Comparison of ENCODE assay signal across 8 cellular contexts in genomic region chr9:108933641-108934322, GRCh38. TPM values are rescaled to one million over a fixed set of nuclear protein-coding genes. Genes with fewer than 3 reads are reported as not detected.
DNase-seq lines count a peak whose midpoint lies in the region; ATAC-seq, FAIRE-seq and TF ChIP-seq lines count a peak whose summit lies in the region.

A gene with protein sequence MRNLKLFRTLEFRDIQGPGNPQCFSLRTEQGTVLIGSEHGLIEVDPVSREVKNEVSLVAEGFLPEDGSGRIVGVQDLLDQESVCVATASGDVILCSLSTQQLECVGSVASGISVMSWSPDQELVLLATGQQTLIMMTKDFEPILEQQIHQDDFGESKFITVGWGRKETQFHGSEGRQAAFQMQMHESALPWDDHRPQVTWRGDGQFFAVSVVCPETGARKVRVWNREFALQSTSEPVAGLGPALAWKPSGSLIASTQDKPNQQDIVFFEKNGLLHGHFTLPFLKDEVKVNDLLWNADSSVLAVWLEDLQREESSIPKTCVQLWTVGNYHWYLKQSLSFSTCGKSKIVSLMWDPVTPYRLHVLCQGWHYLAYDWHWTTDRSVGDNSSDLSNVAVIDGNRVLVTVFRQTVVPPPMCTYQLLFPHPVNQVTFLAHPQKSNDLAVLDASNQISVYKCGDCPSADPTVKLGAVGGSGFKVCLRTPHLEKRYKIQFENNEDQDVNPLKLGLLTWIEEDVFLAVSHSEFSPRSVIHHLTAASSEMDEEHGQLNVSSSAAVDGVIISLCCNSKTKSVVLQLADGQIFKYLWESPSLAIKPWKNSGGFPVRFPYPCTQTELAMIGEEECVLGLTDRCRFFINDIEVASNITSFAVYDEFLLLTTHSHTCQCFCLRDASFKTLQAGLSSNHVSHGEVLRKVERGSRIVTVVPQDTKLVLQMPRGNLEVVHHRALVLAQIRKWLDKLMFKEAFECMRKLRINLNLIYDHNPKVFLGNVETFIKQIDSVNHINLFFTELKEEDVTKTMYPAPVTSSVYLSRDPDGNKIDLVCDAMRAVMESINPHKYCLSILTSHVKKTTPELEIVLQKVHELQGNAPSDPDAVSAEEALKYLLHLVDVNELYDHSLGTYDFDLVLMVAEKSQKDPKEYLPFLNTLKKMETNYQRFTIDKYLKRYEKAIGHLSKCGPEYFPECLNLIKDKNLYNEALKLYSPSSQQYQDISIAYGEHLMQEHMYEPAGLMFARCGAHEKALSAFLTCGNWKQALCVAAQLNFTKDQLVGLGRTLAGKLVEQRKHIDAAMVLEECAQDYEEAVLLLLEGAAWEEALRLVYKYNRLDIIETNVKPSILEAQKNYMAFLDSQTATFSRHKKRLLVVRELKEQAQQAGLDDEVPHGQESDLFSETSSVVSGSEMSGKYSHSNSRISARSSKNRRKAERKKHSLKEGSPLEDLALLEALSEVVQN (N-terminal part only) (minus strand): TSS chr9:108934124. CDS start chr9:108931146, 2,978 bp downstream.

- H3K4me3 Mint-ChIP-seq in naive thymus-derived CD8-positive, alpha-beta T cell = peak within 1 kb of the TSS; percentile 97 to 100 (median 98)

- peak within 1 kb of the TSS; percentile 94 to 99 (median 98) for H3K27ac Mint-ChIP-seq in naive thymus-derived CD8-positive, alpha-beta T cell

- no peaks in the 10 kb centered on the region for H3K9me3 ChIP-seq in DOHH2 (ENCODE audit: control insufficient read depth, insufficient read depth, low read length)
- no peaks in the 10 kb centered on the region for H3K9me3 ChIP-seq in Karpas-422 (ENCODE audit: low read length)
- no peaks in the 10 kb centered on the region for H3K9me3 ChIP-seq in fibroblast of lung (ENCODE audit: control insufficient read depth, insufficient read depth, low read depth, low read length)

- H3K9me2 ChIP-seq in DOHH2 (replicated peaks; ENCODE audit: control insufficient read depth, low read length) (no peaks in the 10 kb centered on the region), Karpas-422 (replicated peaks; ENCODE audit: insufficient read depth, low read length) (no peaks in the 10 kb centered on the region)

- POLR2A ChIA-PET in naive thymus-derived CD8-positive, alpha-beta T cell (lab: Charles Lee) = interaction anchor here (0.7 to 1.3 kb wide), 2 partner anchors 9 to 186 kb away, joined by 3 to 9 read pairs; partner anchors contain the start of gene TMEM245

- H3K4me3 ChIP-seq in DOHH2 (ENCODE audit: low read length) = peak within 1 kb of the TSS; percentile 94
- H3K4me3 ChIP-seq in Karpas-422 (ENCODE audit: low read length) = peak within 1 kb of the TSS; percentile 98
- peak within 1 kb of the TSS; percentile 76 to 94 (median 92) for H3K4me3 ChIP-seq in fibroblast of lung (replicated peaks in 1 of 4; ENCODE audit: control extremely low read depth in 1 of 4, insufficient read depth in 1 of 4, low read depth in 3 of 4, low read length in 4 of 4)

- H3K27ac ChIP-seq in DOHH2 (ENCODE audit: low read depth, low read length) (peak within 1 kb of the TSS; percentile 50), Karpas-422 (ENCODE audit: low read length) (peak within 1 kb of the TSS; percentile 46), fibroblast of lung (ENCODE audit: insufficient read depth, low read length) (peak within 1 kb of the TSS; percentile 76)

- H3K79me2 ChIP-seq in DOHH2 (ENCODE audit: control insufficient read depth, low read length) (peaks cover 47% of the 10 kb centered on the region), Karpas-422 (ENCODE audit: low read length) (peaks cover 78% of the 10 kb centered on the region), fibroblast of lung (ENCODE audit: control insufficient read depth, insufficient read depth, low read length) (peaks cover 19% of the 10 kb centered on the region)

- H3K4me1 ChIP-seq in DOHH2 (ENCODE audit: control insufficient read depth, low read length) (peaks cover 18% of the 10 kb centered on the region), Karpas-422 (ENCODE audit: low read length) (peaks cover 30% of the 10 kb centered on the region), fibroblast of lung (ENCODE audit: control insufficient read depth, extremely low read depth, insufficient read depth, low read length) (no peaks in the 10 kb centered on the region)

- peak within 1 kb of the TSS; percentile 92 for H2AFZ ChIP-seq in Karpas-422 (ENCODE audit: low read length)
- H2AFZ ChIP-seq in fibroblast of lung (ENCODE audit: low read length) = peak within 1 kb of the TSS; percentile 92

- no peak for FAIRE-seq in RCC 7860 (lab: Jason Lieb, UNC)

- H3K27me3 Mint-ChIP-seq in naive thymus-derived CD8-positive, alpha-beta T cell = no peaks in the 10 kb centered on the region

- no peaks in the 10 kb centered on the region for H3F3A ChIP-seq in DOHH2 (ENCODE audit: control insufficient read depth, insufficient read depth)

- H3K9me3 Mint-ChIP-seq in naive thymus-derived CD8-positive, alpha-beta T cell = peaks cover 0 to 2% (median 0%) of the 10 kb centered on the region in 9 donors

- peaks cover 19% of the 10 kb centered on the region for H3K36me3 ChIP-seq in DOHH2 (ENCODE audit: control insufficient read depth, low read length)
- peaks cover 8% of the 10 kb centered on the region for H3K36me3 ChIP-seq in Karpas-422 (ENCODE audit: insufficient read depth, low read length)
- no peaks in the 10 kb centered on the region for H3K36me3 ChIP-seq in fibroblast of lung (ENCODE audit: control insufficient read depth, insufficient read depth, low read length)

- H3K27me3 ChIP-seq in DOHH2 (ENCODE audit: control insufficient read depth, low read length) (no peaks in the 10 kb centered on the region), Karpas-422 (ENCODE audit: low read length) (no peaks in the 10 kb centered on the region), fibroblast of lung (ENCODE audit: control insufficient read depth, insufficient read depth, low read length) (no peaks in the 10 kb centered on the region)

- H4K20me1 ChIP-seq in DOHH2 (ENCODE audit: control insufficient read depth, insufficient read depth, low read depth, low read length) = no peaks in the 10 kb centered on the region
- no peaks in the 10 kb centered on the region for H4K20me1 ChIP-seq in Karpas-422 (ENCODE audit: insufficient read depth, low read depth, low read length)
- H4K20me1 ChIP-seq in fibroblast of lung (ENCODE audit: control insufficient read depth, extremely low read depth, insufficient read depth, low read length) = no peaks in the 10 kb centered on the region

- peak; percentile 87 for ATAC-seq in GM21825 (IDR thresholded peaks at IDR 0.05; ENCODE audit: unreplicated experiment)
- peak; percentile 85 to 87 for ATAC-seq in naive thymus-derived CD8-positive, alpha-beta T cell

- DNase-seq in Karpas-422 (peak; percentile 97), RCC 7860 (ENCODE audit: low spot score) (peak; percentile 86), activated T-helper 1 cell treated with Interleukin-2 at 50 U/mL for 16 hours (ENCODE audit: low read depth) (peak; percentile 85), fibroblast of lung (ENCODE audit: low read depth in 2 of 2) (peak; percentile 94 to 95)
- peak; percentile 86 to 95 (median 91) for DNase-seq in naive thymus-derived CD8-positive, alpha-beta T cell
- peak; percentile 82 to 91 (median 90) for DNase-seq in stimulated activated naive CD4-positive, alpha-beta T cell (lab: John Stamatoyannopoulos, UW)

- TF ChIP-seq CTCF in DOHH2 (IDR thresholded peaks at IDR 0.05; ENCODE audit: low read depth, low read length, poor library complexity, severe bottlenecking) = peak; percentile 50
- peak; percentile 38 to 39 for TF ChIP-seq CTCF in fibroblast of lung (conservative IDR thresholded peaks at IDR 0.05 in 1 of 2, IDR thresholded peaks at IDR 0.05 in 1 of 2; ENCODE audit: low read depth in 1 of 2, low read length in 2 of 2)

- peaks cover 0 to 28% (median 4%) of the 10 kb centered on the region in 3 donors for H3K36me3 Mint-ChIP-seq in naive thymus-derived CD8-positive, alpha-beta T cell

- peaks cover 19 to 47% (median 42%) of the 10 kb centered on the region in 4 donors for H3K4me1 Mint-ChIP-seq in naive thymus-derived CD8-positive, alpha-beta T cell

- H3K4me2 ChIP-seq in DOHH2 (ENCODE audit: low read length) (peak within 1 kb of the TSS; percentile 65), Karpas-422 (ENCODE audit: low read depth, low read length, poor library complexity, severe bottlenecking) (peak within 1 kb of the TSS; percentile 85), fibroblast of lung (ENCODE audit: extremely low read depth, insufficient read depth, low read length) (peak within 1 kb of the TSS; percentile 90)

- peak within 1 kb of the TSS; percentile 92 for H3K9ac ChIP-seq in Karpas-422 (ENCODE audit: low read length)
- peak within 1 kb of the TSS; percentile 86 for H3K9ac ChIP-seq in fibroblast of lung (ENCODE audit: insufficient read depth, low read length)

RNA-seq across cellular contexts. Expression of the gene that starts here (rescaled TPM):
- total RNA-seq in Karpas-422 (2014; rRNA removed; shearing (Covaris generic); ENCODE audit: low replicate concordance) = 41.4 and 60.3 TPM in 2 replicates
- 32.9 and 41.9 TPM in 2 replicates for total RNA-seq in fibroblast of lung
- 18.7 and 21.7 TPM in 2 replicates for polyA plus RNA-seq in fibroblast of lung
- polyA plus RNA-seq in fibroblast of lung (2012) = 16.4 and 22.7 TPM in 2 replicates
- polyA minus RNA-seq in fibroblast of lung (ENCODE audit: low replicate concordance) = 14.2 and 19.6 TPM in 2 replicates
- total RNA-seq in naive thymus-derived CD8-positive, alpha-beta T cell = 10 to 100 TPM; 35.2 to 38.8 TPM
- 10 to 100 TPM; 12.8 to 19.6 (median 12.9) TPM for polyA plus RNA-seq in naive thymus-derived CD8-positive, alpha-beta T cell

Comparison
In these comparisons a context has a peak if more than half of its experiments do, and no peak if none do; other contexts are left out.
1. Peak in every context shown above with its lines: DNase-seq, ATAC-seq, H3K4me3 ChIP-seq and H3K27ac ChIP-seq.